Comparison of ENCODE assay signal across 8 cellular contexts in genomic region chr19:2578391-2578826, GRCh38.
DNase-seq lines count a peak whose midpoint lies in the region; ATAC-seq, FAIRE-seq and TF ChIP-seq lines count a peak whose summit lies in the region.

No MANE protein-coding gene starts in this region.

- FAIRE-seq in GM12892 (lab: Jason Lieb, UNC): no peak

- in situ Hi-C loops in T47D (cut with HindIII; ENCODE audit: low pct_unique_long_range_greater_than_20kb, low sequenced_read_pairs): no loop called here

- DNase-seq in HK-2 (ENCODE audit: unreplicated experiment) (peak; percentile 69), T47D (ENCODE audit: low read depth in 1 of 2, low spot score in 1 of 2) (peak; percentile 42 to 83), kidney tubule cell (ENCODE audit: low spot score) (peak; percentile 63), substantia nigra (lab: John Stamatoyannopoulos, UW) (no peak), GM12892 (ENCODE audit: insufficient read length) (no peak)

- ATAC-seq in HG03139 (IDR thresholded peaks at IDR 0.05; ENCODE audit: unreplicated experiment): no peak
- ATAC-seq in GM19452 (IDR thresholded peaks at IDR 0.05; ENCODE audit: unreplicated experiment): no peak
- no peak for ATAC-seq in GM18909 (IDR thresholded peaks at IDR 0.05; ENCODE audit: poor library complexity, unreplicated experiment)

- H3K27ac ChIP-seq in substantia nigra (ENCODE audit: low read depth, low read length, poor library complexity, severe bottlenecking): peak overlapping the region; percentile 68

- TF ChIP-seq POLR2A in GM12892 (IDR thresholded peaks at IDR 0.05; ENCODE audit: low read depth, low read length): no peak

Comparison
In these comparisons a context has a peak if more than half of its experiments do, and no peak if none do; other contexts are left out.
1. DNase-seq: peak in HK-2 (single experiment), T47D (2 of 2) and kidney tubule cell (single experiment); none in substantia nigra (0 of 49) and GM12892 (single experiment).